8 cellular contexts compared by ENCODE assay signal in genomic region chr6:24719125-24719931, GRCh38. TPM values are rescaled to one million over a fixed set of nuclear protein-coding genes. Genes with fewer than 3 reads are reported as not detected.
DNase-seq lines count a peak whose midpoint lies in the region; ATAC-seq and TF ChIP-seq lines count a peak whose summit lies in the region.

C6orf62 (minus strand) TSS chr6:24719154; CDS start chr6:24718668, 486 bp downstream.

- BruUV-seq in Calu3 (replicated peaks; lab: Mats Ljungman, UMichigan): no TSS peak

- CTCF ChIA-PET in Calu3 (lab: Charles Lee): interaction anchor here (0.7 to 2.0 kb wide), 5 partner anchors 24 to 135 kb away, joined by 3 to 7 read pairs (median 4); no protein-coding TSS in a partner anchor

- no peaks in the 10 kb centered on the region for H3K27me3 ChIP-seq in cardiac muscle cell

- peaks cover 10% of the 10 kb centered on the region for H3K4me1 ChIP-seq in cardiac muscle cell (ENCODE audit: low read depth)

- ATAC-seq in HG02759 (IDR thresholded peaks at IDR 0.05; ENCODE audit: unreplicated experiment): peak; percentile 14
- no peak for ATAC-seq in GM19455 (IDR thresholded peaks at IDR 0.05; ENCODE audit: unreplicated experiment)

- DNase-seq in Calu3 (peak; percentile 62), SK-MEL-5 (ENCODE audit: low read depth, low spot score) (peak; percentile 53), cardiac muscle cell (ENCODE audit: low read depth in 1 of 2, low spot score in 1 of 2) (peak; percentile 25 to 36), progenitor cell of endocrine pancreas (ENCODE audit: low spot score, unreplicated experiment) (no peak), HuH-7.5 (ENCODE audit: low spot score) (no peak)

- H3K4me3 ChIP-seq in cardiac muscle cell: peak within 1 kb of the TSS; percentile 85

- H3K4me1 Mint-ChIP-seq in Calu3 (ENCODE audit: low read depth, unreplicated experiment) (peaks cover 32% of the 10 kb centered on the region), progenitor cell of endocrine pancreas (ENCODE audit: low read depth) (peaks cover 32% of the 10 kb centered on the region)
- peaks cover 58% of the 10 kb centered on the region for H3K4me1 Mint-ChIP-seq in activated naive CD4-positive, alpha-beta T cell treated with anti-CD3 and anti-CD28 coated beads, Interleukin-2, amount 50 U/mL, for 24 hours

- no peak for TF ChIP-seq CTCF in Calu3 (IDR thresholded peaks at IDR 0.05; ENCODE audit: unreplicated experiment)
- no peak for TF ChIP-seq CTCF in cardiac muscle cell (IDR thresholded peaks at IDR 0.05; ENCODE audit: low read depth, low read length)
- no peak for TF ChIP-seq CTCF in progenitor cell of endocrine pancreas (IDR thresholded peaks at IDR 0.05; ENCODE audit: unreplicated experiment)

- H3K36me3 ChIP-seq in cardiac muscle cell: peaks cover 15% of the 10 kb centered on the region

- H3K27me3 Mint-ChIP-seq in Calu3 (ENCODE audit: unreplicated experiment): no peaks in the 10 kb centered on the region
- no peaks in the 10 kb centered on the region for H3K27me3 Mint-ChIP-seq in activated naive CD4-positive, alpha-beta T cell treated with anti-CD3 and anti-CD28 coated beads, Interleukin-2, amount 50 U/mL, for 24 hours
- no peaks in the 10 kb centered on the region for H3K27me3 Mint-ChIP-seq in progenitor cell of endocrine pancreas

- in situ Hi-C loops in SK-MEL-5 (cut with HindIII; ENCODE audit: low pct_unique_long_range_greater_than_20kb, low sequenced_read_pairs): no loop called here

- H3K4me3 Mint-ChIP-seq in Calu3 (ENCODE audit: low read depth, unreplicated experiment) (peak within 1 kb of the TSS; percentile 97), progenitor cell of endocrine pancreas (ENCODE audit: low read depth) (peak within 1 kb of the TSS; percentile 99)
- peak within 1 kb of the TSS; percentile 96 for H3K4me3 Mint-ChIP-seq in activated naive CD4-positive, alpha-beta T cell treated with anti-CD3 and anti-CD28 coated beads, Interleukin-2, amount 50 U/mL, for 24 hours

- H3K9me3 Mint-ChIP-seq in Calu3 (ENCODE audit: low read depth, unreplicated experiment) (no peaks in the 10 kb centered on the region), progenitor cell of endocrine pancreas (ENCODE audit: low read depth) (no peaks in the 10 kb centered on the region)
- H3K9me3 Mint-ChIP-seq in activated naive CD4-positive, alpha-beta T cell treated with anti-CD3 and anti-CD28 coated beads, Interleukin-2, amount 50 U/mL, for 24 hours: no peaks in the 10 kb centered on the region

- peaks cover 74% of the 10 kb centered on the region for H3K36me3 Mint-ChIP-seq in Calu3 (ENCODE audit: insufficient read depth, unreplicated experiment)
- H3K36me3 Mint-ChIP-seq in activated naive CD4-positive, alpha-beta T cell treated with anti-CD3 and anti-CD28 coated beads, Interleukin-2, amount 50 U/mL, for 24 hours: peaks cover 25% of the 10 kb centered on the region
- H3K36me3 Mint-ChIP-seq in progenitor cell of endocrine pancreas (ENCODE audit: insufficient read depth): peaks cover 27% of the 10 kb centered on the region

- H3K27ac Mint-ChIP-seq in Calu3 (ENCODE audit: unreplicated experiment) (peak within 1 kb of the TSS; percentile 94), progenitor cell of endocrine pancreas (peak within 1 kb of the TSS; percentile 100)
- peak within 1 kb of the TSS; percentile 100 for H3K27ac Mint-ChIP-seq in activated naive CD4-positive, alpha-beta T cell treated with anti-CD3 and anti-CD28 coated beads, Interleukin-2, amount 50 U/mL, for 24 hours

- no peaks in the 10 kb centered on the region for H3K9me3 ChIP-seq in cardiac muscle cell (ENCODE audit: low read depth)

- H3K27ac ChIP-seq in cardiac muscle cell: peak within 1 kb of the TSS; percentile 98

- intact Hi-C loops in Calu3 (cut with micrococcal nuclease; ENCODE audit: unreplicated experiment): loop anchor here (5.0 kb wide), 1 partner anchor 298 kb away; no protein-coding TSS in a partner anchor

RNA-seq across cellular contexts. Expression of gene C6orf62, which starts in this region (rescaled TPM):
- 334 and 370 TPM in 2 replicates for total RNA-seq in Calu3 (2022)
- 108 and 114 TPM in 2 replicates for total RNA-seq in SK-MEL-5 (2014; rRNA removed; shearing (Covaris generic))
- polyA plus RNA-seq in SK-MEL-5 (2015; cell fraction: cytosol; rRNA removed): 90.8 and 141 TPM in 2 replicates
- 267 and 374 TPM in 2 replicates for polyA plus RNA-seq in SK-MEL-5 (2015; cell fraction: nucleus; rRNA removed)
- 52.7 and 59.7 TPM in 2 replicates for total RNA-seq in cardiac muscle cell
- 52.8 and 59.6 TPM in 2 replicates for polyA plus RNA-seq in cardiac muscle cell
- 88.6 and 90.0 TPM in 2 replicates for total RNA-seq in progenitor cell of endocrine pancreas

Comparison
In these comparisons a context has a peak if more than half of its experiments do, and no peak if none do; other contexts are left out.
1. DNase-seq: peak in Calu3 (single experiment), SK-MEL-5 (single experiment) and cardiac muscle cell (2 of 2); none in progenitor cell of endocrine pancreas (single experiment) and HuH-7.5 (single experiment).
2. Peak in every context shown above with its lines, with median percentiles within 50 percentile points of each other: H3K27ac Mint-ChIP-seq and H3K4me3 Mint-ChIP-seq.